In the genomic region with DNA sequence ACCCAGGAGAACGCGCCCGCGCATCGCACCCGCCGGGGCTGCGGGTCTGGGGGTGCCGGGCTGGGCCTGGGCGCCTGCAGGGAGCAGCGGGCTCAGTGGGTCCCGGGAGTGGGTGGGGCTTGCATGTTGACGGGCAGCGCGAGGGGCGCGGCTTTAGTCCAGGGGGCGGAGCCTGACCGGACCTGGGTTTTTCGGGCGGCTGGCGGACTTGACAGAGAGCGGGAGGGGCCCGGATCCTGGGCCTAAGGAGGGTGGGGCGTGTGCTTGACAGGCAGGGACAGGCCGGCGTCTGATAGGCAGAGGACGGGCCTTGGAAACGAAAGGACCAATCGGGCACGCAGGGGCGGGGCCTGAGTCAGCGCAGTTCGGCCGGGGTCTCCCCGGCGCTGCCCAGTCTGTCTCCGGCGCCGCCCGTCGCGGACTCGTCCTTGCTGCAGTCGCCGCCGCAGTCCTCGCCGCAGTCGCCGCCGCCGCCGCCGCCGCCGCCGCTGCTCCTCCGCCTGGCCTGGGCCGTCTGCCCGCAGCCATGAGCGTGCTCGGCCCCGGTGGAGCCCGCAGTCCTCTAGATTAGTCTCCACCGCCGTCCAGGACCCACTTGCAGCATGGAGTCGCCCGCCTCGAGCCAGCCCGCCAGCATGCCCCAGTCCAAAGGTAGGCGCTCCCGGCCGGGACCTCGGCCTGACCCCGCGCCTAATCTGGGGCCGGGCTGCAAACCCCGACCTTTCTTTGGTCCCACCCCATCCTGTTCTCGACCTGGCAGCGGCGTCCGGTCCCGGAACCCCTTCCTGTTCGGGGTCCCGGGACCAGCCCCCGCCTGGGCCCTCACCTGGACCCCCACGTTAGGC, we compare ENCODE assay signal across 8 cellular contexts. TPM values are rescaled to one million over a fixed set of nuclear protein-coding genes. Genes with fewer than 3 reads are reported as not detected.
A peak's percentile ranks its signal among the peaks of the same experiment; 100 is the strongest.
DNase-seq lines count a peak whose midpoint lies in the region; ATAC-seq, FAIRE-seq and TF ChIP-seq lines count a peak whose summit lies in the region.

A gene (plus strand): TSS at position 393 of the 845 bp plus-strand sequence. CDS start 210 bp downstream, at position 603.

- peak; percentile 75 for ATAC-seq in GM19035 (IDR thresholded peaks at IDR 0.05; ENCODE audit: unreplicated experiment)
- peak; percentile 79 for ATAC-seq in HG03354 (IDR thresholded peaks at IDR 0.05; ENCODE audit: poor library complexity, severe bottlenecking, unreplicated experiment)

- peak within 1 kb of the TSS; percentile 94 to 96 for H3K4me3 ChIP-seq in kidney (ENCODE audit: low read length in 2 of 2)

- peak within 1 kb of the TSS; percentile 80 to 92 for H3K9ac ChIP-seq in kidney (ENCODE audit: low read length in 2 of 2)

- TF ChIP-seq CTCF in AG09319 (IDR thresholded peaks at IDR 0.05; ENCODE audit: low read depth, low read length): no peak
- TF ChIP-seq CTCF in kidney (IDR thresholded peaks at IDR 0.05; ENCODE audit: borderline replicate concordance, extremely low read depth, insufficient read depth): no peak

- DNase-seq in AG09319 (ENCODE audit: extremely low read depth, low read depth) (peak; percentile 98), NCI-H446 treated with DMSO at 0.1 percent for 48 hours (lab: John Stamatoyannopoulos, UW) (peak; percentile 94), cerebellar nuclear complex (lab: John Stamatoyannopoulos, UW) (peak; percentile 99 to 100), kidney (peak; percentile 100)
- DNase-seq in activated CD4-positive, CD25-positive, alpha-beta regulatory T cell treated with anti-CD3 and anti-CD28 coated beads, Interleukin-2, amount 50 U/mL, for 72 hours: peak; percentile 98
- peak; percentile 99 for DNase-seq in stimulated activated CD4-positive, alpha-beta T cell treated with anti-CD3 and anti-CD28 coated beads, Interleukin-15, amount 100 ng/mL, for 24 hours

- no peaks in the 10 kb centered on the region for H3K9me3 ChIP-seq in kidney (ENCODE audit: control insufficient read depth in 1 of 2, low read length in 2 of 2)

- intact Hi-C loops in kidney (cut with DNase I): no loop called here

- H3K4me1 ChIP-seq in kidney (ENCODE audit: control insufficient read depth in 1 of 2, insufficient read depth in 1 of 2, low read depth in 1 of 2, low read length in 2 of 2): peaks cover 27 to 36% of the 10 kb centered on the region in 2 donors

- H3K36me3 ChIP-seq in kidney (ENCODE audit: control insufficient read depth in 1 of 2, insufficient read depth in 2 of 2, low read length in 2 of 2): no peaks in the 10 kb centered on the region

- peak; percentile 98 for FAIRE-seq in kidney (lab: Jason Lieb, UNC)

- H3K27ac ChIP-seq in kidney (ENCODE audit: low read depth in 2 of 2, low read length in 2 of 2): peak within 1 kb of the TSS; percentile 95 to 99

RNA-seq across cellular contexts. Expression of the gene that starts here (rescaled TPM):
- total RNA-seq in kidney: 44.0 TPM
- 40.1 TPM for polyA plus RNA-seq in kidney (ENCODE audit: insufficient read depth, low read depth, low replicate concordance)

Comparison
In these comparisons a context has a peak if more than half of its experiments do, and no peak if none do; other contexts are left out.
1. Peak in every context shown above with its lines: DNase-seq, ATAC-seq, H3K4me3 ChIP-seq and H3K27ac ChIP-seq.